Comparison of ENCODE assay signal across 1 cellular context in genomic region chr14:79043194-79043889, GRCh38.
TF ChIP-seq lines count a peak whose summit lies in the region.

No MANE protein-coding gene starts in this region.

TF ChIP-seq in GM23338, 12 proteins besides CTCF, POLR2A, EP300 and RAD21 (continued from another document):
- TF ChIP-seq ZNF462 (CRISPR knock-in tag; IDR thresholded peaks at IDR 0.05) (no peak), JUNB (IDR thresholded peaks at IDR 0.05; ENCODE audit: unreplicated experiment) (no peak), EZH2 (IDR thresholded peaks at IDR 0.05; ENCODE audit: low read depth, unreplicated experiment) (no peak)
